ENCODE assay signal across 14 cellular contexts in the genomic region with DNA sequence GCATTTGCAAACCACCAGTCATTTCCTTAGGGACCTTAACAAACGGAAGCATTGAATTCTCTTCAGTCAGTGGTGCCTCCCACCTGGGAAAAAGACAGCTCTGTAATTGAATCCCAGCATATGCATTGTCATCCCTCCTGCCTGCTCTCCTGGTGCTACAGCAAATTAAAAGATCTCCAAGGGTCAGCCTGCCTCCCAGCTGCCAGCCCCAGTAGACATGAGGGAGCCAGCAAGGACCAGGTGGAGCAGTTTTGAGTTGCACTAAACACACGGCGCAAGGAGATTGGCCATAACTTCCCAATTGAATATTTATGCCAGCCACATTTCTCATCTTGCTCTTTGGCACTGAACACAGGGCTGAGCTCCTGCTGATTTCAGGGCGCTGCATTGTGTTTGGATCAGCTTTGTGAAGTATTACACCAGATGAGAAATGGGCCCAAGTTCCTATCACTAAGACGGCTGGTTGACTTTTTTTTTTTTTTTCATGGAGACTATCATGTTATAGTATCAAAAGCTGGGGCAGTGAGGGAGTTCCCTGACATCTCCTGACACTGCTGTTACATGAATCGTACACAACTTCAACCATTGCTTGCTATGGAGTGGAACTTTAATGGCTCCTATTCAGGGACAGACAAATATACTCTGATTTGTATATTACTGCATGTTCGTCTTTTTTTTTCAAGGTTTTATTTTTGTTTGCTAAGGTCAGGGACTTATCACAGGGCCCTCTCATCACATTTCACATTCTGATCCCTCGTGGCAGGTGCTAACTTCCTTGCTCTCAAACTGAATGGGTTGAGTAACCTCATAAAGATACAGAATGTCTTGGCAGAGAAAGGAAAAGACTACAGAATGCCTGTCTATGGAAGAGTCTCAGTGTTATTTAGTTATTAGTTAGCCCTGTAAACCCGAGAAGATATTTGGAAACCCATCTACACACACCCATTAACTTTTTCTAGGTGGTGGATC.
DNase-seq lines count a peak whose midpoint lies in the region; ATAC-seq and TF ChIP-seq lines count a peak whose summit lies in the region.
"Had no signal": no experiment of that assay in that cellular context is flagged by ENCODE, and none has a peak within 500 bp of the region (broad histone marks: within the 10 kb centered on the region; RNA-seq: fewer than 3 reads in every experiment).

No MANE protein-coding gene starts in this region.

- DNase-seq in LHCN-M2 (ENCODE audit: low read depth) (peak; percentile 93), NCI-H2171 treated with DMSO at 0.1 percent for 48 hours (lab: John Stamatoyannopoulos, UW) (peak; percentile 85), glutamatergic neuron (peak; percentile 70), skeletal muscle cell (ENCODE audit: low read depth) (peak; percentile 59)
- DNase-seq in activated CD8-positive, alpha-beta memory T cell treated with anti-CD3 and anti-CD28 coated beads, Interleukin-2, amount 50 U/mL, for 4 hours, result no peak
- DNase-seq: activated naive CD4-positive, alpha-beta T cell; brain microvascular endothelial cell; CD4-positive, alpha-beta memory T cell; spleen had no signal

- no peak overlapping the region for H3K4me3 Mint-ChIP-seq in glutamatergic neuron (ENCODE audit: unreplicated experiment)
- H3K4me3 Mint-ChIP-seq: CD4-positive, alpha-beta memory T cell; neural crest cell had no signal

- no peak for TF ChIP-seq CTCF in glutamatergic neuron (IDR thresholded peaks at IDR 0.05; ENCODE audit: partially characterized antibody, unreplicated experiment)

- H3K4me3 ChIP-seq in skeletal muscle cell (ENCODE audit: low read depth, low read length), result no peak overlapping the region
- H3K4me3 ChIP-seq: spleen, suprapubic skin had no signal

- H3K36me3 Mint-ChIP-seq in glutamatergic neuron (ENCODE audit: unreplicated experiment), result no peaks in the 10 kb centered on the region
- H3K36me3 Mint-ChIP-seq: CD4-positive, alpha-beta memory T cell had no signal

- ATAC-seq in HG03460 (IDR thresholded peaks at IDR 0.05; ENCODE audit: unreplicated experiment) (no peak), GM19455 (IDR thresholded peaks at IDR 0.05; ENCODE audit: unreplicated experiment) (no peak)
- ATAC-seq: left lobe of liver had no signal

- H3K27ac Mint-ChIP-seq in glutamatergic neuron (ENCODE audit: unreplicated experiment), result peak overlapping the region; percentile 88
- H3K27ac Mint-ChIP-seq: CD4-positive, alpha-beta memory T cell had no signal

- peaks cover 38% of the 10 kb centered on the region for H3K4me1 Mint-ChIP-seq in glutamatergic neuron (ENCODE audit: low read depth, unreplicated experiment)
- H3K4me1 Mint-ChIP-seq: CD4-positive, alpha-beta memory T cell had no signal

- peaks cover 9% of the 10 kb centered on the region for H3K9me3 Mint-ChIP-seq in glutamatergic neuron (ENCODE audit: unreplicated experiment)

- peaks cover 4% of the 10 kb centered on the region for H3K27me3 Mint-ChIP-seq in glutamatergic neuron (ENCODE audit: unreplicated experiment)
